In genomic region chr7:39678935-39679690, GRCh38 we compare ENCODE assay signal across 13 cellular contexts.
"Had no signal": no experiment of that assay in that cellular context is flagged by ENCODE, and none has a peak within 500 bp of the region (broad histone marks: within the 10 kb centered on the region; RNA-seq: fewer than 3 reads in every experiment).

No MANE protein-coding gene starts in this region.

- DNase-seq: activated CD4-positive, alpha-beta T cell treated with anti-CD3 and anti-CD28 coated beads for 36 hours; activated naive CD4-positive, alpha-beta T cell treated with Interleukin-2 at 50 U/mL for 16 hours; caudate nucleus; cortex of kidney; effector CD8-positive, alpha-beta T cell; hippocampal formation; kidney glomerular epithelial cell; midbrain; stomach had no signal

- H3K27me3 ChIP-seq: neutrophil, stomach had no signal

- H3K4me3 ChIP-seq: stomach, thoracic aorta had no signal

- H3K9me3 ChIP-seq: neutrophil, stomach, thoracic aorta had no signal

- H3K27ac ChIP-seq: epithelial cell of prostate, neutrophil, stomach, thoracic aorta, VCaP had no signal

- H3K36me3 ChIP-seq: neutrophil, thoracic aorta had no signal
